In the genomic region with DNA sequence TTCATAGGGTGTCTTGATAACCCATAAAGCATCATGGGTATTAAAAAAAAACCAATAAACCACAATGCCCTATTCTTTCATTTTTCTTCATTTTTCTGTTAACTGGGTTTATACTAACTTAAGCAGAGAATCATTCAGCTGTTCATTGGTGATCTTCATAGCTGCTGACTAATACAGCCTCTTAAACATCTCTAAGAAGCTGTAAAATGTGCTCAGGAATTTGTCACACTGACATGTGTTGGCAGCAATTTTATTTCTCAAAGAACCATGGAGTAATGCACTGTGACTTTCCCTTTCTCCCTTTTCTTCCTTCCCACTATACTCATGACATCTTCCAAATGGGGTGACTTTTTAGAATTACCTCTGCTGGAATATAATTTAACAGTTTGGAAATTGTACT, we compare ENCODE assay signal across 16 cellular contexts.
DNase-seq lines count a peak whose midpoint lies in the region; ATAC-seq and TF ChIP-seq lines count a peak whose summit lies in the region.
"Had no signal": no experiment of that assay in that cellular context is flagged by ENCODE, and none has a peak within 500 bp of the region (broad histone marks: within the 10 kb centered on the region; RNA-seq: fewer than 3 reads in every experiment).

No MANE protein-coding gene starts in this region.

- no peak for TF ChIP-seq EP300 in ovary (IDR thresholded peaks at IDR 0.05)

- no peaks in the 10 kb centered on the region for H3F3A ChIP-seq in smooth muscle cell (ENCODE audit: low read depth)

- in situ Hi-C loops in astrocyte of the spinal cord (cut with HindIII; ENCODE audit: low sequenced_read_pairs): no loop called here

- no peak overlapping the region for H2BK5ac ChIP-seq in mesendoderm (ENCODE audit: low read length)

- H3K27me3 ChIP-seq in smooth muscle cell (ENCODE audit: low read depth): no peaks in the 10 kb centered on the region
- H3K27me3 ChIP-seq in ovary: no peaks in the 10 kb centered on the region
- H3K27me3 ChIP-seq in mesendoderm (ENCODE audit: insufficient read depth, low read length, poor library complexity): no peaks in the 10 kb centered on the region

- H2BK15ac ChIP-seq in mesendoderm (replicated peaks; ENCODE audit: low read depth): no peak overlapping the region

- H3K79me2 ChIP-seq in smooth muscle cell (ENCODE audit: low read depth) (no peaks in the 10 kb centered on the region), mesendoderm (ENCODE audit: control insufficient read depth, insufficient read depth, low read length) (no peaks in the 10 kb centered on the region)

- H3K9ac ChIP-seq in smooth muscle cell (ENCODE audit: low read depth) (no peak overlapping the region), mesendoderm (ENCODE audit: low read length) (no peak overlapping the region)

- intact Hi-C loops in ovary (cut with DNase I): no loop called here

- no peak overlapping the region for H4K8ac ChIP-seq in mesendoderm (ENCODE audit: low read depth, low read length)

- no peaks in the 10 kb centered on the region for H3K4me1 ChIP-seq in smooth muscle cell (ENCODE audit: low read depth)
- H3K4me1 ChIP-seq in ovary (ENCODE audit: insufficient read depth): no peaks in the 10 kb centered on the region
- no peaks in the 10 kb centered on the region for H3K4me1 ChIP-seq in mesendoderm (ENCODE audit: control insufficient read depth, low read depth, low read length)
- H3K4me1 ChIP-seq: HAP-1 had no signal

- ATAC-seq in activated CD4-positive, CD25-positive, alpha-beta regulatory T cell treated with anti-CD3 and anti-CD28 coated beads, Interleukin-2, amount 50 U/mL, for 24 hours: no peak

- no peaks in the 10 kb centered on the region for H3K9me3 ChIP-seq in smooth muscle cell (replicated peaks; ENCODE audit: low read depth)
- no peaks in the 10 kb centered on the region for H3K9me3 ChIP-seq in ovary
- H3K9me3 ChIP-seq: HAP-1 had no signal

- no peak overlapping the region for H2AK5ac ChIP-seq in mesendoderm (ENCODE audit: low read length)

- H3K56ac ChIP-seq in mesendoderm (ENCODE audit: low read length): no peak overlapping the region

- TF ChIP-seq POLR2A in ovary (IDR thresholded peaks at IDR 0.05): no peak

- H3K4me2 ChIP-seq in smooth muscle cell: peak overlapping the region; percentile 12
- H3K4me2 ChIP-seq in mesendoderm (ENCODE audit: low read length): no peak overlapping the region

- no peak overlapping the region for H3K4ac ChIP-seq in mesendoderm (ENCODE audit: low read depth, low read length)

- H3K18ac ChIP-seq in mesendoderm (ENCODE audit: low read length): no peak overlapping the region

- H3K4me3 ChIP-seq in astrocyte of the spinal cord (ENCODE audit: low read depth, low read length) (no peak overlapping the region), smooth muscle cell (no peak overlapping the region), ovary (no peak overlapping the region), mesendoderm (ENCODE audit: low read length) (no peak overlapping the region)
- H3K4me3 ChIP-seq: HAP-1 had no signal

- no peak overlapping the region for H3K27ac ChIP-seq in smooth muscle cell (ENCODE audit: low read depth)
- no peak overlapping the region for H3K27ac ChIP-seq in ovary
- H3K27ac ChIP-seq in mesendoderm (ENCODE audit: low read depth, low read length): no peak overlapping the region
- H3K27ac ChIP-seq: RWPE1 had no signal

- no peak overlapping the region for H2AFZ ChIP-seq in smooth muscle cell (ENCODE audit: low read depth)

- H3K23ac ChIP-seq in mesendoderm (ENCODE audit: low read length): no peak overlapping the region

- no peaks in the 10 kb centered on the region for H3K36me3 ChIP-seq in smooth muscle cell (ENCODE audit: low read depth)
- no peaks in the 10 kb centered on the region for H3K36me3 ChIP-seq in ovary
- H3K36me3 ChIP-seq in mesendoderm (ENCODE audit: control insufficient read depth, insufficient read depth, low read length): no peaks in the 10 kb centered on the region
- H3K36me3 ChIP-seq: HAP-1 had no signal

- H4K5ac ChIP-seq in mesendoderm (ENCODE audit: low read length): no peak overlapping the region

- DNase-seq in LHCN-M2 (ENCODE audit: low read depth) (peak; percentile 36), astrocyte of the spinal cord (ENCODE audit: low read depth, low spot score) (peak; percentile 20), left kidney (ENCODE audit: low read depth, low spot score) (peak; percentile 2), smooth muscle cell (lab: John Stamatoyannopoulos, UW; ENCODE audit: unreplicated experiment) (no peak), ovary (no peak), mesendoderm (no peak)
- DNase-seq: C1 segment of cervical spinal cord; CD8-positive, alpha-beta memory T cell; DMS79; NCI-H1092 treated with DMSO at 0.1 percent for 48 hours; NCI-H1694; NCI-H748 treated with DMSO at 0.1 percent for 48 hours; OCI-M1 had no signal

- no peak overlapping the region for H2BK120ac ChIP-seq in mesendoderm (ENCODE audit: low read depth, low read length)

- TF ChIP-seq CTCF in astrocyte of the spinal cord (IDR thresholded peaks at IDR 0.05; ENCODE audit: low read depth, low read length): no peak
- TF ChIP-seq CTCF in smooth muscle cell (IDR thresholded peaks at IDR 0.05; ENCODE audit: borderline replicate concordance, insufficient read depth, poor library complexity, severe bottlenecking): no peak
- no peak for TF ChIP-seq CTCF in ovary (IDR thresholded peaks at IDR 0.05)

- H4K20me1 ChIP-seq in smooth muscle cell (ENCODE audit: low read depth): no peaks in the 10 kb centered on the region

- H3K79me1 ChIP-seq in mesendoderm (ENCODE audit: low read length): no peaks in the 10 kb centered on the region

Comparison
In these comparisons a context has a peak if more than half of its experiments do, and no peak if none do; other contexts are left out.
1. DNase-seq: peak in LHCN-M2 (single experiment), astrocyte of the spinal cord (single experiment) and left kidney (single experiment); none in smooth muscle cell (single experiment), ovary (0 of 5) and mesendoderm (single experiment).